8 cellular contexts compared by ENCODE assay signal in the genomic region with DNA sequence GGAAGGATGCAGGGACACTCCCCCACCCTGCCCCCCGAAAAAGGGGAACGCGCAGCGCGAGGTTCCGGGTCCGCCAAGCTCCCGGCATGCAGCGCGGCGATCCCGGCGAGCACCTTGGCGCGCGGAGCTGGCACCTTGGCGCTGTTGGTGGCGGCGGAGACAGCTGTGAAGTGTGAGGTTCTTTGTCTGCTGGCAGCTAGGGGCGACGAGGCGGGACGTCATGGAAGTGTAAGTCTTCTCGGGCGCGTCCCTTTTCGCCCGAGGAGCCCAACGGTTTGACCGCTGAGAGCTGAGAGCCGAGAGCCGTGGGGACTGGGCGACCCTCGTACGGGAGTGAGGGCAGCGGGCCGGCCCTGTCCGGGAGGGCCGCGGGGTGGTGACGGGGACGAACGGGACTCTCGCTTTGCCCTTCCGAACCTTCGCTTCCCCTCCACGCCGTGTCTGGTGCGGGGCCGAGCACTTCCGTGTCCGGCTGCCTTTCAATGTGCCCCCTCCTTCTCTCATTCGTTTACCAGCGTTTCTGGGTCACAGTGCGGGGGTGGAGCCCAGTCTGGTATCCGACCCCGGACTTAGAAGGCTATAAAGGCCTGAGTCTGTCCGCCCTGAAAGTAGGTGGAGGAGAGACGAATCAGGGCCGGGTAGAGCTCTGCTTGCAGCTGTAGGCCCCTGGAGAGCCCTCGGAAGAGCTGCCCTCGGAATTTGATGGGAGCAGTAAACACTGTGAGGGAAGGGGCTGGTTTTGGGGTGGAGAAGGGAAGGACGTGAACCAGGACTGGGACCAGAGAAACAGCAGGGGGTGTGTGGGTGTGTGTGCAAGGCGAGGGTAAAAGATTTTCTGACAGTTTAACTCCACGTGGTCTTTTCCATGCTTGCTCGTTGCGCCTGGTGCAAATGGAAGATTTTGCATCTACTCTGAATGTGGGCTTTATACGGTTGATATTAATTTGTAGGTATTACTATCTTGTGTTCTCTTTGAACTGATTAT. TPM values are rescaled to one million over a fixed set of nuclear protein-coding genes. Genes with fewer than 3 reads are reported as not detected.
DNase-seq lines count a peak whose midpoint lies in the region; ATAC-seq and TF ChIP-seq lines count a peak whose summit lies in the region.

A gene (plus strand): TSS at position 105 of the 985 bp plus-strand sequence. CDS start 116 bp downstream, at position 221.

- H3K27me3 ChIP-seq in kidney epithelial cell (ENCODE audit: control insufficient read depth, insufficient read depth, low read length): no peaks in the 10 kb centered on the region

- ATAC-seq in GM18873 (IDR thresholded peaks at IDR 0.05; ENCODE audit: low FRiP score, unreplicated experiment): peak; percentile 83
- peak; percentile 82 for ATAC-seq in HG03135 (IDR thresholded peaks at IDR 0.05; ENCODE audit: unreplicated experiment)
- ATAC-seq in activated CD4-positive, CD25-positive, alpha-beta regulatory T cell treated with anti-CD3 and anti-CD28 coated beads, Interleukin-2, amount 50 U/mL, for 24 hours: peak; percentile 88 to 91

- H3K4me3 ChIP-seq in kidney epithelial cell (ENCODE audit: low read depth, low read length): peak within 1 kb of the TSS; percentile 89

- peak; percentile 49 for TF ChIP-seq CTCF in kidney epithelial cell (IDR thresholded peaks at IDR 0.05; ENCODE audit: insufficient read depth, low read length, poor library complexity, severe bottlenecking)

- peaks cover 1% of the 10 kb centered on the region for H3K36me3 ChIP-seq in kidney epithelial cell (ENCODE audit: control insufficient read depth, insufficient read depth, low read length)

- DNase-seq in AG20443 (ENCODE audit: low spot score): peak; percentile 88
- DNase-seq in NCI-H345 treated with DMSO at 0.1 percent for 48 hours (lab: John Stamatoyannopoulos, UW; ENCODE audit: unreplicated experiment): peak; percentile 58
- peak; percentile 86 for DNase-seq in cerebellar cortex (ENCODE audit: low spot score)
- no peak for DNase-seq in kidney epithelial cell (ENCODE audit: low read depth)
- DNase-seq in stimulated activated CD4-positive, alpha-beta T cell treated with anti-CD3 and anti-CD28 coated beads, Interleukin-15, amount 100 ng/mL, for 48 hours (ENCODE audit: low read depth in 2 of 2): peak; percentile 59 to 75

RNA-seq across cellular contexts. Expression of the gene that starts here (rescaled TPM):
- 34.2 and 38.5 TPM in 2 replicates for total RNA-seq in kidney epithelial cell
